ENCODE assay signal across 1 cellular context in genomic region chr1:10795305-10796021, GRCh38.
A peak's percentile ranks its signal among the peaks of the same experiment; 100 is the strongest.
TF ChIP-seq lines count a peak whose summit lies in the region.

No MANE protein-coding gene starts in this region.

TF ChIP-seq in H1, 55 proteins besides CTCF, POLR2A, EP300 and RAD21 (continued from another document):
- TF ChIP-seq SUZ12 (IDR thresholded peaks at IDR 0.05; ENCODE audit: low read length) (peak; percentile 43; the same call in 1 of the 2 replicates), EZH2 (IDR thresholded peaks at IDR 0.05; ENCODE audit: low read depth, low read length, severe bottlenecking) (peak; percentile 52), SIN3A (conservative IDR thresholded peaks at IDR 0.05 in 1 of 2, IDR thresholded peaks at IDR 0.05 in 1 of 2; ENCODE audit: low read depth in 1 of 2, low read length in 2 of 2) (0 out of 4 replicates have a peak, but pooled peaks of 1 of the 2 experiments have one; percentile 6)
